Comparison of ENCODE assay signal across 8 cellular contexts in the genomic region with DNA sequence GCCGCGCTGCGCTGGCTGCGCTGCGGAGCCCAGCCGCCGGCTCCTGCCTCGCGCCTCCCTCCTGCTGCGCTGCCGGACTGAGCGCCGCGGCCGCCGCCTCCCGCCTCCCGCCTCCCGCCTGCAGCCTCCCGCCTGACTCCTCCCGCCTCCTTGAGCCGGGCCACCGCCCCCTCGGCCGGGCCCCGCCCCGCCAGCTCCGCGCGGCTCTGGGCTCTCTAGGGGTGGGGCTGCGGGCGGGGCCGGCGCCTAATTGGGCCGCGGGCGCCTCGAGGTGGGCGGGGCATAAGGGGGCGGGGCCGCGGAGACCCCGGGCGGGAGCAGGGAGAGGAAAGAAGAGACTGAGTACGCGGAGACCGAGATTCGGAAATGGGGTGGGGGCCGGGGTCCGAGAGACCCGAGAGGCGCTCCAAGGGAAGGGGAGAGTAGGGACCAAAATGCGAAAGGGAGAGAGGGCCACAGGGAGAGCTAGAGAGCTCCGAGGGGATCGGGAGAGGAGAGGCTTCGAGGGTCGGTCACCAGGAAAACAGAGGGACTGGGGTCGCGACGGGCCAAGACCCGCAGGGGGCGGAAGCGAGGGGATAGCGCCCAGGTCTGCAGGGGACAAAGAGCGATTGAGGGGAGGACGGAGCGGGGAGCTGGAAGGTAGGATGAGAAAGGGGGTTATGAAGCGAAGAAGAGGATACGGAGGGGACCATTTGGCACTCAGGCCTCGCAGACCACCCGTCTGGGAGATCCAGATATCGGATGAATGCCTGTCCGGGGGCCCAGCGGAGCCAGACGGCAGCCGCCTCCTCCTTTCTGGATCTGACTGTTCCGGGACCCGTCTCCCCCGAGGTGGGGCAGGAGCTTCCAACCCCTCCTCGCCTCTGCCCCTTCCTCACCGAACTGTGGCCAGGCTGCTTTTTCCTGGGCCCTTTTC. TPM values are rescaled to one million over a fixed set of nuclear protein-coding genes. Genes with fewer than 3 reads are reported as not detected.
A peak's percentile ranks its signal among the peaks of the same experiment; 100 is the strongest.
DNase-seq lines count a peak whose midpoint lies in the region; ATAC-seq lines count a peak whose summit lies in the region.

A gene (minus strand): TSS at position 79 of the 919 bp plus-strand sequence. CDS start 255 bp downstream, outside the sequence.

- H3K27me3 Mint-ChIP-seq in activated CD8-positive, alpha-beta T cell treated with anti-CD3 and anti-CD28 coated beads, Interleukin-2, amount 10 ng/mL, durations not matched to agents 7 days and 5 days (ENCODE audit: low read depth) = peaks cover 70% of the 10 kb centered on the region
- peaks cover 31% of the 10 kb centered on the region for H3K27me3 Mint-ChIP-seq in memory B cell

- H3K36me3 Mint-ChIP-seq in activated CD8-positive, alpha-beta T cell treated with anti-CD3 and anti-CD28 coated beads, Interleukin-2, amount 10 ng/mL, durations not matched to agents 7 days and 5 days (ENCODE audit: low read depth) = no peaks in the 10 kb centered on the region
- H3K36me3 Mint-ChIP-seq in memory B cell = peaks cover 1% of the 10 kb centered on the region

- ATAC-seq in HG03460 (IDR thresholded peaks at IDR 0.05; ENCODE audit: unreplicated experiment) = peak; percentile 87
- ATAC-seq in activated CD8-positive, alpha-beta T cell treated with anti-CD3 and anti-CD28 coated beads, Interleukin-2, amount 10 ng/mL, durations not matched to agents 7 days and 5 days = peak; percentile 97
- ATAC-seq in memory B cell (ENCODE audit: low read depth) = peak; percentile 91

- CTCF ChIA-PET in activated CD8-positive, alpha-beta T cell treated with anti-CD3 and anti-CD28 coated beads, Interleukin-2, amount 10 ng/mL, durations not matched to agents 7 days and 5 days (lab: Charles Lee) = interaction anchor here (1.0 to 1.5 kb wide), 4 partner anchors 11 to 131 kb away, joined by 3 to 5 read pairs (median 4); no protein-coding TSS in a partner anchor

- no peaks in the 10 kb centered on the region for H3K9me3 Mint-ChIP-seq in activated CD8-positive, alpha-beta T cell treated with anti-CD3 and anti-CD28 coated beads, Interleukin-2, amount 10 ng/mL, durations not matched to agents 7 days and 5 days (ENCODE audit: insufficient read depth)
- H3K9me3 Mint-ChIP-seq in memory B cell = no peaks in the 10 kb centered on the region

- peaks cover 31% of the 10 kb centered on the region for H3K4me1 Mint-ChIP-seq in activated CD8-positive, alpha-beta T cell treated with anti-CD3 and anti-CD28 coated beads, Interleukin-2, amount 10 ng/mL, durations not matched to agents 7 days and 5 days (ENCODE audit: low read depth)
- peaks cover 23% of the 10 kb centered on the region for H3K4me1 Mint-ChIP-seq in memory B cell

- DNase-seq in AG20443 (ENCODE audit: low spot score) = peak; percentile 100
- DNase-seq in GM19240 (ENCODE audit: insufficient read length, low spot score) = peak; percentile 99
- DNase-seq in NCI-H748 (lab: John Stamatoyannopoulos, UW; ENCODE audit: unreplicated experiment) = peak; percentile 92
- peak; percentile 90 for DNase-seq in activated CD8-positive, alpha-beta T cell treated with anti-CD3 and anti-CD28 coated beads, Interleukin-2, amount 10 ng/mL, durations not matched to agents 7 days and 5 days
- DNase-seq in effector CD8-positive, alpha-beta T cell (lab: John Stamatoyannopoulos, UW) = peak; percentile 81
- peak; percentile 61 to 67 for DNase-seq in memory B cell (ENCODE audit: low spot score in 2 of 2)
- DNase-seq in stimulated activated CD4-positive, alpha-beta T cell treated with anti-CD3 and anti-CD28 coated beads, TNF-alpha, amount 100 ng/mL, for 4 hours (ENCODE audit: low read depth in 3 of 3) = peak; percentile 75 to 84 (median 81)

- H3K27ac Mint-ChIP-seq in activated CD8-positive, alpha-beta T cell treated with anti-CD3 and anti-CD28 coated beads, Interleukin-2, amount 10 ng/mL, durations not matched to agents 7 days and 5 days = no peak within 1 kb of the TSS
- H3K27ac Mint-ChIP-seq in memory B cell = no peak within 1 kb of the TSS

- POLR2A ChIA-PET in activated CD8-positive, alpha-beta T cell treated with anti-CD3 and anti-CD28 coated beads, Interleukin-2, amount 10 ng/mL, durations not matched to agents 7 days and 5 days (lab: Charles Lee) = interaction anchor here (1.2 to 1.4 kb wide), 3 partner anchors 20 to 51 kb away, joined by 3 to 5 read pairs (median 3); no protein-coding TSS in a partner anchor

- H3K4me3 Mint-ChIP-seq in activated CD8-positive, alpha-beta T cell treated with anti-CD3 and anti-CD28 coated beads, Interleukin-2, amount 10 ng/mL, durations not matched to agents 7 days and 5 days = peak within 1 kb of the TSS; percentile 59
- peak within 1 kb of the TSS; percentile 51 for H3K4me3 Mint-ChIP-seq in memory B cell

RNA-seq across cellular contexts. Expression of the gene that starts here (rescaled TPM):
- total RNA-seq in activated CD8-positive, alpha-beta T cell treated with anti-CD3 and anti-CD28 coated beads, Interleukin-2, amount 10 ng/mL, durations not matched to agents 7 days and 5 days = under 1 TPM; 0.34 to 0.68 TPM

Comparison
In these comparisons a context has a peak if more than half of its experiments do, and no peak if none do; other contexts are left out.
1. Peak in every context shown above with its lines: DNase-seq and ATAC-seq.
2. Peak in DNase-seq and ATAC-seq in activated CD8-positive, alpha-beta T cell treated with anti-CD3 and anti-CD28 coated beads, Interleukin-2, amount 10 ng/mL, durations not matched to agents 7 days and 5 days; RNA of the gene not detected or under 1 TPM.